1 cellular context compared by ENCODE assay signal in the genomic region with DNA sequence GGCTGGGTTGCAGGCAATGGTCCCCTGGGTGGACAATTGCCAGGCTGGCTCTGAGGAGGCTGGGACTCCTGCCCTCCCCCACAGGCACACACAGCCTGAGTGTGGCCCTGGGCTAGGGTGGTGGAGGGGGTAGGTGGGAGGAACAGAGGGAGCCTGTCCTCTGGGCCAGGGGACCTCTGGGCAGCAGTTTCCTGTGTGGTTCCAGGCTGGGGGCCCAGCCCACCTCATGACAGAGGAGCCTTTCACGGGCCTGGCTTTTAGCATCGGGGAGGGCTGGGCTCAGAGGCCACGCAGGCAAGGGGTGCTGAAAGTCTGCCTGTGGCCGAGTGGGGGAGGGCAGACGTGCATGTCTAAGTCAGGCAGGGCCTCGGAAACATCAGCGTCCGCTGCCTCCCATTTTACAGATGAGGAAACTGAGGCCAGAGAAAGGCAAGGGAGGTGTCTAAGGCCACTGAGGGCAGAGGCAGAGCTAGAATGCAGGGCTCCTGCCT.
TF ChIP-seq lines count a peak whose summit lies in the region.

No MANE protein-coding gene starts in this region.

TF ChIP-seq in IMR-90, 13 proteins besides CTCF, POLR2A, EP300 and RAD21 (continued from another document):
- TF ChIP-seq SMC3 (IDR thresholded peaks at IDR 0.05; ENCODE audit: low read depth, low read length) = no peak
